19 cellular contexts compared by ENCODE assay signal in genomic region chr11:120182357-120182756, GRCh38. TPM values are rescaled to one million over a fixed set of nuclear protein-coding genes. Genes with fewer than 3 reads are reported as not detected.
DNase-seq lines count a peak whose midpoint lies in the region; ATAC-seq, FAIRE-seq and TF ChIP-seq lines count a peak whose summit lies in the region.
"Had no signal": no experiment of that assay in that cellular context is flagged by ENCODE, and none has a peak within 500 bp of the region (broad histone marks: within the 10 kb centered on the region; RNA-seq: fewer than 3 reads in every experiment).

No MANE protein-coding gene starts in this region.

- POLR2A ChIA-PET in activated CD4-positive, alpha-beta memory T cell treated with anti-CD3 and anti-CD28 coated beads, Interleukin-2, amount 10 ng/mL, durations not matched to agents 7 days and 5 days (lab: Charles Lee): no interaction called here
- POLR2A ChIA-PET in activated CD4-positive, alpha-beta memory T cell treated with anti-CD3 and anti-CD28 coated beads for 36 hours (lab: Charles Lee): no interaction called here

- H3K27ac ChIP-seq in caudate nucleus (ENCODE audit: low read depth, low read length) (peak overlapping the region; percentile 64), small intestine (ENCODE audit: low read depth in 1 of 2, low read length in 1 of 2) (peak overlapping the region; percentile 5 to 96)

- no peak overlapping the region for H3K27ac Mint-ChIP-seq in activated CD4-positive, alpha-beta memory T cell treated with anti-CD3 and anti-CD28 coated beads, Interleukin-2, amount 10 ng/mL, durations not matched to agents 7 days and 5 days
- no peak overlapping the region for H3K27ac Mint-ChIP-seq in activated CD4-positive, alpha-beta memory T cell treated with anti-CD3 and anti-CD28 coated beads for 36 hours
- H3K27ac Mint-ChIP-seq in mesothelial cell of epicardium: peak overlapping the region; percentile 52
- H3K27ac Mint-ChIP-seq: activated CD4-positive, alpha-beta T cell treated with anti-CD3 and anti-CD28 coated beads for 36 hours; activated T-helper 1 cell treated with anti-CD3 and anti-CD28 coated beads, Interleukin-12 subunit alpha, Interleukin-12 subunit beta, Interleukin-2, Interleukin-4 antibody, amounts not matched to agents 30 ng/mL and 10 ng/mL and 1 ng/mL, durations not matched to agents 14 hours and 24 hours and 36 hours; CD8-positive, alpha-beta T cell; IgD-negative memory B cell had no signal

- peak; percentile 7 for DNase-seq in activated CD4-positive, alpha-beta memory T cell treated with anti-CD3 and anti-CD28 coated beads, Interleukin-2, amount 10 ng/mL, durations not matched to agents 7 days and 5 days
- DNase-seq in activated CD4-positive, alpha-beta memory T cell treated with anti-CD3 and anti-CD28 coated beads for 36 hours: no peak
- DNase-seq in caudate nucleus (lab: John Stamatoyannopoulos, UW) (peak in 9 of 61 donors; percentile 29 to 64 (median 42)), mesothelial cell of epicardium (ENCODE audit: low spot score in 2 of 2, unreplicated experiment in 2 of 2) (peak in 1 of 2 experiments; percentile 29), small intestine (no peak), NCI-H1417 treated with DMSO at 0.1 percent for 48 hours (lab: John Stamatoyannopoulos, UW) (no peak), A172 (ENCODE audit: low spot score) (no peak)
- DNase-seq: activated CD4-positive, alpha-beta T cell treated with anti-CD3 and anti-CD28 coated beads for 36 hours; mammary epithelial cell; NCI-H1048; NK-92 treated with Interleukin-12 subunit alpha and Interleukin-12 subunit beta, amount 100 ng/mL, for 24 hours had no signal

- FAIRE-seq in small intestine (lab: Jason Lieb, UNC): no peak
- FAIRE-seq: H54 had no signal

- H3K9me3 ChIP-seq in small intestine (ENCODE audit: control insufficient read depth, low read depth): no peaks in the 10 kb centered on the region
- H3K9me3 ChIP-seq: ovary had no signal

- no peaks in the 10 kb centered on the region for H3K27me3 ChIP-seq in small intestine (ENCODE audit: control insufficient read depth in 2 of 2, insufficient read depth in 2 of 2, low read length in 2 of 2)
- H3K27me3 ChIP-seq: ovary had no signal

- no peaks in the 10 kb centered on the region for H3K36me3 ChIP-seq in small intestine (ENCODE audit: control insufficient read depth in 2 of 2, insufficient read depth in 2 of 2, low read length in 2 of 2)
- H3K36me3 ChIP-seq: ovary had no signal

- intact Hi-C loops in activated CD4-positive, alpha-beta memory T cell treated with anti-CD3 and anti-CD28 coated beads for 36 hours (cut with micrococcal nuclease): no loop called here

- TF ChIP-seq CTCF in mesothelial cell of epicardium (IDR thresholded peaks at IDR 0.05; ENCODE audit: unreplicated experiment): no peak

- H3K36me3 Mint-ChIP-seq in activated CD4-positive, alpha-beta memory T cell treated with anti-CD3 and anti-CD28 coated beads, Interleukin-2, amount 10 ng/mL, durations not matched to agents 7 days and 5 days (ENCODE audit: low read depth): no peaks in the 10 kb centered on the region
- H3K36me3 Mint-ChIP-seq in activated CD4-positive, alpha-beta memory T cell treated with anti-CD3 and anti-CD28 coated beads for 36 hours: no peaks in the 10 kb centered on the region
- no peaks in the 10 kb centered on the region for H3K36me3 Mint-ChIP-seq in mesothelial cell of epicardium
- H3K36me3 Mint-ChIP-seq: CD8-positive, alpha-beta T cell; IgD-negative memory B cell had no signal

- H3K4me1 ChIP-seq in small intestine (ENCODE audit: control insufficient read depth in 2 of 2, insufficient read depth in 1 of 2, low read depth in 1 of 2, low read length in 1 of 2): peaks cover under 1 to 14% of the 10 kb centered on the region in 2 donors

- no peak overlapping the region for H3K4me3 ChIP-seq in small intestine (ENCODE audit: low read depth in 1 of 2, low read length in 2 of 2)
- H3K4me3 ChIP-seq: ovary had no signal

- H3K4me3 Mint-ChIP-seq in activated CD4-positive, alpha-beta memory T cell treated with anti-CD3 and anti-CD28 coated beads, Interleukin-2, amount 10 ng/mL, durations not matched to agents 7 days and 5 days: no peak overlapping the region
- H3K4me3 Mint-ChIP-seq in activated CD4-positive, alpha-beta memory T cell treated with anti-CD3 and anti-CD28 coated beads for 36 hours: no peak overlapping the region
- H3K4me3 Mint-ChIP-seq in mesothelial cell of epicardium: no peak overlapping the region
- H3K4me3 Mint-ChIP-seq: activated CD4-positive, alpha-beta T cell treated with anti-CD3 and anti-CD28 coated beads for 36 hours; activated T-helper 1 cell treated with anti-CD3 and anti-CD28 coated beads, Interleukin-12 subunit alpha, Interleukin-12 subunit beta, Interleukin-2, Interleukin-4 antibody, amounts not matched to agents 30 ng/mL and 10 ng/mL and 1 ng/mL, durations not matched to agents 14 hours and 24 hours and 36 hours; CD8-positive, alpha-beta T cell had no signal

- no peak for ATAC-seq in GM21619 (IDR thresholded peaks at IDR 0.05; ENCODE audit: unreplicated experiment)
- ATAC-seq: activated CD4-positive, alpha-beta T cell treated with anti-CD3 and anti-CD28 coated beads for 36 hours; CD8-positive, alpha-beta T cell had no signal

- peaks cover 2% of the 10 kb centered on the region for H3K4me1 Mint-ChIP-seq in activated CD4-positive, alpha-beta memory T cell treated with anti-CD3 and anti-CD28 coated beads, Interleukin-2, amount 10 ng/mL, durations not matched to agents 7 days and 5 days
- H3K4me1 Mint-ChIP-seq in activated CD4-positive, alpha-beta memory T cell treated with anti-CD3 and anti-CD28 coated beads for 36 hours (ENCODE audit: low read depth): peaks cover 10% of the 10 kb centered on the region
- peaks cover 62% of the 10 kb centered on the region for H3K4me1 Mint-ChIP-seq in mesothelial cell of epicardium
- H3K4me1 Mint-ChIP-seq: IgD-negative memory B cell had no signal

- CTCF ChIA-PET in activated CD4-positive, alpha-beta memory T cell treated with anti-CD3 and anti-CD28 coated beads, Interleukin-2, amount 10 ng/mL, durations not matched to agents 7 days and 5 days (lab: Charles Lee): no interaction called here
- CTCF ChIA-PET in activated CD4-positive, alpha-beta memory T cell treated with anti-CD3 and anti-CD28 coated beads for 36 hours (lab: Charles Lee): no interaction called here

- WGBS in small intestine, 3 donors: 38 to 47% (median 47%) methylated on average over 7 of the region's 7 CpGs

- peaks cover 12% of the 10 kb centered on the region for H3K27me3 Mint-ChIP-seq in activated CD4-positive, alpha-beta memory T cell treated with anti-CD3 and anti-CD28 coated beads, Interleukin-2, amount 10 ng/mL, durations not matched to agents 7 days and 5 days
- peaks cover 17% of the 10 kb centered on the region for H3K27me3 Mint-ChIP-seq in activated CD4-positive, alpha-beta memory T cell treated with anti-CD3 and anti-CD28 coated beads for 36 hours
- no peaks in the 10 kb centered on the region for H3K27me3 Mint-ChIP-seq in mesothelial cell of epicardium (ENCODE audit: low read depth)

- no peaks in the 10 kb centered on the region for H3K9me3 Mint-ChIP-seq in activated CD4-positive, alpha-beta memory T cell treated with anti-CD3 and anti-CD28 coated beads, Interleukin-2, amount 10 ng/mL, durations not matched to agents 7 days and 5 days
- no peaks in the 10 kb centered on the region for H3K9me3 Mint-ChIP-seq in activated CD4-positive, alpha-beta memory T cell treated with anti-CD3 and anti-CD28 coated beads for 36 hours
- no peaks in the 10 kb centered on the region for H3K9me3 Mint-ChIP-seq in mesothelial cell of epicardium
- H3K9me3 Mint-ChIP-seq: activated T-helper 1 cell treated with anti-CD3 and anti-CD28 coated beads, Interleukin-12 subunit alpha, Interleukin-12 subunit beta, Interleukin-2, Interleukin-4 antibody, amounts not matched to agents 30 ng/mL and 10 ng/mL and 1 ng/mL, durations not matched to agents 14 hours and 24 hours and 36 hours; CD8-positive, alpha-beta T cell; IgD-negative memory B cell had no signal

RNA-seq across cellular contexts. Expression of gene OAF, which starts 28.5 kb away (rescaled TPM):
- total RNA-seq in activated CD4-positive, alpha-beta memory T cell treated with anti-CD3 and anti-CD28 coated beads, Interleukin-2, amount 10 ng/mL, durations not matched to agents 7 days and 5 days: 1 to 10 TPM; 1.4 to 2.0 TPM
- total RNA-seq in activated CD4-positive, alpha-beta memory T cell treated with anti-CD3 and anti-CD28 coated beads for 36 hours: 1 to 10 TPM in 1 of 2 experiments, under 1 TPM in 1; 0.90 to 1.2 TPM
- total RNA-seq in mesothelial cell of epicardium: 32.2 to 35.8 TPM (median 33.8 TPM) in 3 replicates
- 10 to 100 TPM; 33.0 to 66.0 (median 64.3) TPM for polyA plus RNA-seq in small intestine
- 45.9 and 57.6 TPM in 2 replicates for total RNA-seq in A172 (2014; rRNA removed; shearing (Covaris generic))

RNA-seq across cellular contexts. Expression of gene TRIM29, which starts 44.4 kb away (rescaled TPM):
- not detected for total RNA-seq in activated CD4-positive, alpha-beta memory T cell treated with anti-CD3 and anti-CD28 coated beads, Interleukin-2, amount 10 ng/mL, durations not matched to agents 7 days and 5 days
- not detected for total RNA-seq in activated CD4-positive, alpha-beta memory T cell treated with anti-CD3 and anti-CD28 coated beads for 36 hours
- 7.0 to 9.7 TPM (median 7.9 TPM) in 3 replicates for total RNA-seq in mesothelial cell of epicardium
- polyA plus RNA-seq in small intestine: 10 to 100 TPM in 1 of 3 donors, 1 to 10 TPM in 2; 1.1 to 10.3 (median 2.3) TPM
- total RNA-seq in A172 (2014; rRNA removed; shearing (Covaris generic)): 3.0 and 10.2 TPM in 2 replicates
- total RNA-seq: A673; activated CD4-positive, alpha-beta T cell treated with anti-CD3 and anti-CD28 coated beads for 36 hours; activated T-helper 1 cell treated with anti-CD3 and anti-CD28 coated beads, Interleukin-12 subunit alpha, Interleukin-12 subunit beta, Interleukin-2, Interleukin-4 antibody, amounts not matched to agents 30 ng/mL and 10 ng/mL and 1 ng/mL, durations not matched to agents 14 hours and 24 hours and 36 hours; CD8-positive, alpha-beta T cell; dermis microvascular lymphatic vessel endothelial cell had no signal
- polyA plus RNA-seq: IgD-negative memory B cell had no signal

RNA-seq across cellular contexts. Expression of gene POU2F3, which starts 57.6 kb away (rescaled TPM):
- not detected for total RNA-seq in activated CD4-positive, alpha-beta memory T cell treated with anti-CD3 and anti-CD28 coated beads, Interleukin-2, amount 10 ng/mL, durations not matched to agents 7 days and 5 days
- total RNA-seq in activated CD4-positive, alpha-beta memory T cell treated with anti-CD3 and anti-CD28 coated beads for 36 hours: not detected
- 0.55 to 0.98 TPM (median 0.86 TPM) in 3 replicates for total RNA-seq in mesothelial cell of epicardium
- polyA plus RNA-seq in small intestine: 1 to 10 TPM; 1.4 to 1.6 (median 1.4) TPM
- total RNA-seq in A172 (2014; rRNA removed; shearing (Covaris generic)): 0.07 and 0.48 TPM in 2 replicates
- total RNA-seq: A673; activated CD4-positive, alpha-beta T cell treated with anti-CD3 and anti-CD28 coated beads for 36 hours; CD8-positive, alpha-beta T cell had no signal
- polyA plus RNA-seq: IgD-negative memory B cell had no signal

Comparison
In these comparisons a context has a peak if more than half of its experiments do, and no peak if none do; other contexts are left out.
1. RNA of gene OAF, which starts 28.5 kb away (total RNA-seq): 45.9 to 57.6 TPM in A172 and 32.2 to 35.8 TPM in mesothelial cell of epicardium; 1.4 to 2.0 TPM in activated CD4-positive, alpha-beta memory T cell treated with anti-CD3 and anti-CD28 coated beads, Interleukin-2, amount 10 ng/mL, durations not matched to agents 7 days and 5 days and 0.90 to 1.2 TPM in activated CD4-positive, alpha-beta memory T cell treated with anti-CD3 and anti-CD28 coated beads for 36 hours; every median in the first group is over 10 times any median in the second.